8 cellular contexts compared by ENCODE assay signal in genomic region chr12:5648692-5649338, GRCh38.
DNase-seq lines count a peak whose midpoint lies in the region; ATAC-seq, FAIRE-seq and TF ChIP-seq lines count a peak whose summit lies in the region.

No MANE protein-coding gene starts in this region.

- peak in 3 of 4 donors; percentile 35 to 74 (median 69) for ATAC-seq in pancreas
- ATAC-seq in omental fat pad (ENCODE audit: low FRiP score), result no peak
- ATAC-seq in stimulated activated naive CD8-positive, alpha-beta T cell treated with anti-CD3 and anti-CD28 coated beads, Interleukin-15, amount 100 ng/mL, for 72 hours, result no peak
- ATAC-seq in T-helper 17 cell, result no peak

- H3K27ac Mint-ChIP-seq in activated naive CD4-positive, alpha-beta T cell treated with anti-CD3 and anti-CD28 coated beads, Interleukin-2, amount 10 ng/mL, durations not matched to agents 7 days and 5 days, result no peak overlapping the region
- no peak overlapping the region for H3K27ac Mint-ChIP-seq in stimulated activated naive CD8-positive, alpha-beta T cell treated with anti-CD3 and anti-CD28 coated beads, Interleukin-15, amount 100 ng/mL, for 72 hours
- H3K27ac Mint-ChIP-seq in T-helper 17 cell, result no peak overlapping the region

- TF ChIP-seq CTCF in epithelial cell of proximal tubule (conservative IDR thresholded peaks at IDR 0.05; ENCODE audit: low read depth, low read length) (peak; percentile 61), pancreas (IDR thresholded peaks at IDR 0.05) (peak in 1 of 4 donors; percentile 18), omental fat pad (IDR thresholded peaks at IDR 0.05) (no peak)

- H3K36me3 ChIP-seq in pancreas, result no peaks in the 10 kb centered on the region

- DNase-seq in H4 (ENCODE audit: low spot score) (peak; percentile 51), NCI-H748 (lab: John Stamatoyannopoulos, UW; ENCODE audit: unreplicated experiment) (peak; percentile 63), epithelial cell of proximal tubule (ENCODE audit: low read depth) (no peak), pancreas (no peak), omental fat pad (ENCODE audit: low spot score) (no peak), T-helper 17 cell (no peak)
- DNase-seq in activated naive CD4-positive, alpha-beta T cell treated with anti-CD3 and anti-CD28 coated beads, Interleukin-2, amount 10 ng/mL, durations not matched to agents 7 days and 5 days, result no peak
- DNase-seq in stimulated activated naive CD8-positive, alpha-beta T cell treated with anti-CD3 and anti-CD28 coated beads, Interleukin-15, amount 100 ng/mL, for 72 hours, result no peak

- intact Hi-C loops in pancreas (cut with DNase I), result no loop called here

- 21 to 29% methylated on average over 9 of the region's 9 CpGs for WGBS in pancreas, 2 donors

- no peaks in the 10 kb centered on the region for H3K36me3 Mint-ChIP-seq in activated naive CD4-positive, alpha-beta T cell treated with anti-CD3 and anti-CD28 coated beads, Interleukin-2, amount 10 ng/mL, durations not matched to agents 7 days and 5 days
- no peaks in the 10 kb centered on the region for H3K36me3 Mint-ChIP-seq in T-helper 17 cell (ENCODE audit: low read depth)

- H3K4me3 ChIP-seq in epithelial cell of proximal tubule (ENCODE audit: low read depth, low read length) (no peak overlapping the region), pancreas (no peak overlapping the region)

- no peak overlapping the region for H3K27ac ChIP-seq in pancreas

- H3K9me3 ChIP-seq in pancreas (no peaks in the 10 kb centered on the region), T-helper 17 cell (ENCODE audit: control insufficient read depth, low read length, poor library complexity, severe bottlenecking) (no peaks in the 10 kb centered on the region)

- no peaks in the 10 kb centered on the region for H3K9me3 Mint-ChIP-seq in activated naive CD4-positive, alpha-beta T cell treated with anti-CD3 and anti-CD28 coated beads, Interleukin-2, amount 10 ng/mL, durations not matched to agents 7 days and 5 days
- no peaks in the 10 kb centered on the region for H3K9me3 Mint-ChIP-seq in stimulated activated naive CD8-positive, alpha-beta T cell treated with anti-CD3 and anti-CD28 coated beads, Interleukin-15, amount 100 ng/mL, for 72 hours

- peaks cover 0 to 7% (median 0%) of the 10 kb centered on the region in 4 donors for H3K27me3 ChIP-seq in pancreas

- H3K27me3 Mint-ChIP-seq in activated naive CD4-positive, alpha-beta T cell treated with anti-CD3 and anti-CD28 coated beads, Interleukin-2, amount 10 ng/mL, durations not matched to agents 7 days and 5 days, result peaks cover 3% of the 10 kb centered on the region
- H3K27me3 Mint-ChIP-seq in stimulated activated naive CD8-positive, alpha-beta T cell treated with anti-CD3 and anti-CD28 coated beads, Interleukin-15, amount 100 ng/mL, for 72 hours, result peaks cover 29% of the 10 kb centered on the region
- H3K27me3 Mint-ChIP-seq in T-helper 17 cell, result peaks cover 20% of the 10 kb centered on the region

- CTCF ChIA-PET in activated naive CD4-positive, alpha-beta T cell treated with anti-CD3 and anti-CD28 coated beads, Interleukin-2, amount 10 ng/mL, durations not matched to agents 7 days and 5 days (lab: Charles Lee), result no interaction called here

- no peaks in the 10 kb centered on the region for H3K4me1 ChIP-seq in pancreas

- no peak overlapping the region for H3K4me3 Mint-ChIP-seq in activated naive CD4-positive, alpha-beta T cell treated with anti-CD3 and anti-CD28 coated beads, Interleukin-2, amount 10 ng/mL, durations not matched to agents 7 days and 5 days
- H3K4me3 Mint-ChIP-seq in stimulated activated naive CD8-positive, alpha-beta T cell treated with anti-CD3 and anti-CD28 coated beads, Interleukin-15, amount 100 ng/mL, for 72 hours, result no peak overlapping the region
- no peak overlapping the region for H3K4me3 Mint-ChIP-seq in T-helper 17 cell

- no peaks in the 10 kb centered on the region for H3K4me1 Mint-ChIP-seq in activated naive CD4-positive, alpha-beta T cell treated with anti-CD3 and anti-CD28 coated beads, Interleukin-2, amount 10 ng/mL, durations not matched to agents 7 days and 5 days
- H3K4me1 Mint-ChIP-seq in stimulated activated naive CD8-positive, alpha-beta T cell treated with anti-CD3 and anti-CD28 coated beads, Interleukin-15, amount 100 ng/mL, for 72 hours, result no peaks in the 10 kb centered on the region
- H3K4me1 Mint-ChIP-seq in T-helper 17 cell, result no peaks in the 10 kb centered on the region

- no peak for FAIRE-seq in pancreas (lab: Jason Lieb, UNC)

Comparison
In these comparisons a context has a peak if more than half of its experiments do, and no peak if none do; other contexts are left out.
1. DNase-seq: peak in H4 (single experiment) and NCI-H748 (single experiment); none in epithelial cell of proximal tubule (single experiment), pancreas (0 of 6), activated naive CD4-positive, alpha-beta T cell treated with anti-CD3 and anti-CD28 coated beads, Interleukin-2, amount 10 ng/mL, durations not matched to agents 7 days and 5 days (single experiment), omental fat pad (single experiment), stimulated activated naive CD8-positive, alpha-beta T cell treated with anti-CD3 and anti-CD28 coated beads, Interleukin-15, amount 100 ng/mL, for 72 hours (0 of 2) and T-helper 17 cell (0 of 3).
2. ATAC-seq: peak in pancreas (3 of 4); none in omental fat pad (single experiment), stimulated activated naive CD8-positive, alpha-beta T cell treated with anti-CD3 and anti-CD28 coated beads, Interleukin-15, amount 100 ng/mL, for 72 hours (single experiment) and T-helper 17 cell (single experiment).